32 cellular contexts compared by ENCODE assay signal in the genomic region with DNA sequence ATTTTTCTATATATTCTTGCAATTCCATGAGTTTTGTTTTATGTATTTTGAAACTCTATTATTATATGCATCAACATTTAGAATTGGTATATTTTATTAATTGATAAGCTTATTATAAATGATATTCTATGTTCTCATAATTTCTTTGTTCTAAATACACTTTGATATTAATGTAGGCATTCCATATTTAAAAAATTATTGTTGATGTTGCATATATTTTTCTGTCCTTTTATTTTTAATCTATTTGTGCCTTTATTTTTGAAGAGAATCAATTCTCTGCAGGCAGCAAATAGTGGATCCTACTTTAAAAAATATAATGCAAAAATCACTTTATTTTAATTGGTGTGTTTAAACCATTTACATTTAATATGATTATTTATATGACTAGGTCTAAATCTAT. TPM values are rescaled to one million over a fixed set of nuclear protein-coding genes. Genes with fewer than 3 reads are reported as not detected.
"Had no signal": no experiment of that assay in that cellular context is flagged by ENCODE, and none has a peak within 500 bp of the region (broad histone marks: within the 10 kb centered on the region; RNA-seq: fewer than 3 reads in every experiment).

No MANE protein-coding gene starts in this region.

- ATAC-seq: activated naive CD4-positive, alpha-beta T cell treated with anti-CD3 and anti-CD28 coated beads, Interleukin-2, amount 50 U/mL, for 72 hours; activated T-cell treated with anti-CD3 and anti-CD28 coated beads, Interleukin-2, amount 50 U/mL, for 72 hours; T-helper 17 cell had no signal

- DNase-seq: activated CD4-positive, alpha-beta memory T cell treated with anti-CD3 and anti-CD28 coated beads, Interleukin-2, amount 10 ng/mL, durations not matched to agents 7 days and 5 days; activated CD4-positive, alpha-beta T cell treated with anti-CD3 and anti-CD28 coated beads for 1 hour; activated CD4-positive, alpha-beta T cell treated with anti-CD3 and anti-CD28 coated beads for 4 hours; activated CD4-positive, alpha-beta T cell treated with anti-CD3 and anti-CD28 coated beads, Interleukin-2, amount 10 ng/mL, durations not matched to agents 7 days and 5 days; activated CD4-positive, alpha-beta T cell treated with anti-CD3 and anti-CD28 coated beads, Interleukin-2, amount 50 U/mL, for 4 hours; activated CD4-positive, CD25-positive, alpha-beta regulatory T cell; activated CD8-positive, alpha-beta memory T cell treated with anti-CD3 and anti-CD28 coated beads, Interleukin-2, amount 50 U/mL, for 48 hours; activated gamma-delta T cell; activated naive CD4-positive, alpha-beta T cell; activated naive CD4-positive, alpha-beta T cell treated with anti-CD3 and anti-CD28 coated beads, Interleukin-2, amount 10 ng/mL, durations not matched to agents 7 days and 5 days; activated naive CD8-positive, alpha-beta T cell treated with anti-CD3 and anti-CD28 coated beads, Interleukin-2, amount 10 ng/mL, durations not matched to agents 7 days and 5 days; activated T-cell treated with anti-CD3 and anti-CD28 coated beads for 4 hours; activated T-cell treated with anti-CD3 and anti-CD28 coated beads, Interleukin-2, amount 50 U/mL, for 24 hours; activated T-cell treated with anti-CD3 and anti-CD28 coated beads, Interleukin-2, amount 50 U/mL, for 72 hours; central memory CD4-positive, alpha-beta T cell; cortex of kidney; dermis blood vessel endothelial cell; effector CD4-positive, alpha-beta T cell; esophagus squamous epithelium; foreskin melanocyte; head of caudate nucleus; T-helper 1 cell; T-helper 17 cell; T1000 had no signal

- FAIRE-seq: endothelial cell of umbilical vein had no signal

RNA-seq across cellular contexts. Expression of gene SIRPD, which starts 29.6 kb away (rescaled TPM):
- total RNA-seq: activated naive CD4-positive, alpha-beta T cell treated with anti-CD3 and anti-CD28 coated beads, Interleukin-2, amount 50 U/mL, for 72 hours; activated T-cell treated with anti-CD3 and anti-CD28 coated beads, Interleukin-2, amount 50 U/mL, for 72 hours; ascending aorta; breast epithelium; cardiac muscle cell; cerebellum; dermis blood vessel endothelial cell; endothelial cell of umbilical vein; esophagus squamous epithelium; fibroblast of lung; fibroblast of villous mesenchyme; T-helper 17 cell had no signal

RNA-seq across cellular contexts. Expression of gene SIRPB2, which starts 36.7 kb away (rescaled TPM):
- total RNA-seq: activated CD4-positive, alpha-beta memory T cell treated with anti-CD3 and anti-CD28 coated beads, Interleukin-2, amount 10 ng/mL, durations not matched to agents 7 days and 5 days; activated CD4-positive, alpha-beta T cell treated with anti-CD3 and anti-CD28 coated beads, Interleukin-2, amount 10 ng/mL, durations not matched to agents 7 days and 5 days; activated naive CD4-positive, alpha-beta T cell treated with anti-CD3 and anti-CD28 coated beads, Interleukin-2, amount 50 U/mL, for 72 hours; activated naive CD8-positive, alpha-beta T cell treated with anti-CD3 and anti-CD28 coated beads, Interleukin-2, amount 10 ng/mL, durations not matched to agents 7 days and 5 days; activated T-cell treated with anti-CD3 and anti-CD28 coated beads, Interleukin-2, amount 50 U/mL, for 72 hours; cardiac muscle cell; fibroblast of lung; fibroblast of villous mesenchyme had no signal
